Comparison of ENCODE assay signal across 8 cellular contexts in the genomic region with DNA sequence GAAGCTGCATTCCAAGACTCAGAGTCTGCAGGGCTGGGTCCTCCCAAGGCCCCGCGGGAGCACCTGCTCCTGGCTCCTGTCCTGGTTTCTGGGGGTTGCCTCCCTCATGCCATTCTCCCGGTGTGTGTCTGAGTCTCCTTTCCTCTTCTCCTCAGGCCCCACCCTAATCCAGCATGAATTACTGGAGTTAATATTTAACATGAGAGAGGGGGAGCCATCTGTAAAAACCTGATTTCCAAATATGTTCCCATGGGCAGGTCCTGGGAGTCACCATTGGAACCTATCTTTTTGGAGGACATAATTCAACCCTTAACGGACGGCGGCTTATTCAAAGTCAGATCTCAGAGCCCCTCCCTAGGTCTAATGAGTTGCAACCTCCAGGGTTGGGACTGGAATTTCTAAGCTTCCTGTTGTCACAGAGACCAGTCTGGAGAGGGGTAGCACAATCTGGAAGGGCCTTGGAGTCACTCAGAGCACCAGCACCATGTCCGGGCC. TPM values are rescaled to one million over a fixed set of nuclear protein-coding genes. Genes with fewer than 3 reads are reported as not detected.
DNase-seq lines count a peak whose midpoint lies in the region; ATAC-seq, FAIRE-seq and TF ChIP-seq lines count a peak whose summit lies in the region.
"Had no signal": no experiment of that assay in that cellular context is flagged by ENCODE, and none has a peak within 500 bp of the region (broad histone marks: within the 10 kb centered on the region; RNA-seq: fewer than 3 reads in every experiment).

No MANE protein-coding gene starts in this region.

- H3K4me1 ChIP-seq in RWPE2 (ENCODE audit: insufficient read depth, poor library complexity, severe bottlenecking) (no peaks in the 10 kb centered on the region), HepG2 (ENCODE audit: insufficient read depth, low read length) (peaks cover 54% of the 10 kb centered on the region)

- H3K27me3 Mint-ChIP-seq in immature natural killer cell (ENCODE audit: low read depth in 3 of 3): peaks cover 0 to 1% (median 0%) of the 10 kb centered on the region in 3 donors
- H3K27me3 Mint-ChIP-seq: activated naive CD4-positive, alpha-beta T cell treated with anti-CD3 and anti-CD28 coated beads, Interleukin-2, amount 50 U/mL, for 24 hours had no signal

- no peaks in the 10 kb centered on the region for H3K79me2 ChIP-seq in HepG2 (ENCODE audit: insufficient read depth, low read length)

- BruUV-seq in HepG2 (replicated peaks; lab: Mats Ljungman, UMichigan): no TSS peak

- POLR2A ChIA-PET in HepG2 (lab: Yijun Ruan, JAX): interaction anchor here (0.6 to 1.6 kb wide), 5 partner anchors 9 to 193 kb away, joined by 3 to 4 read pairs (median 3); a partner anchor contains a TSS

- TF ChIP-seq POLR2A in HepG2 (IDR thresholded peaks at IDR 0.05; ENCODE audit: insufficient read depth in 1 of 2, low read depth in 2 of 2, low read length in 2 of 2): no peak

- ATAC-seq in RWPE2 (ENCODE audit: low read depth) (peak; percentile 51; the same call in 1 of the 3 replicates), HepG2 (peak; percentile 56)

- peaks cover 7 to 9% of the 10 kb centered on the region in 2 donors for H3K4me1 Mint-ChIP-seq in immature natural killer cell

- in situ Hi-C loops in ACHN (cut with HindIII; ENCODE audit: low pct_ligation_motif_present, low pct_unique_long_range_greater_than_20kb, low sequenced_read_pairs): no loop called here
- in situ Hi-C loops in HepG2 (cut with HindIII; ENCODE audit: extremely low pct_ligation_motif_present, low pct_unique_long_range_greater_than_20kb): no loop called here

- CTCF ChIA-PET in HepG2 (lab: Yijun Ruan, JAX; ENCODE audit: low intra/inter-chr PET ratio, low total read pairs): no interaction called here

- peak overlapping the region; percentile 83 for H3K4me2 ChIP-seq in HepG2 (ENCODE audit: low read depth, low read length)

- TF ChIP-seq RAD21 in HepG2 (CRISPR knock-in tag; IDR thresholded peaks at IDR 0.05): no peak

- no peak for FAIRE-seq in HepG2 (lab: Jason Lieb, UNC)

- no peaks in the 10 kb centered on the region for H3K9me3 Mint-ChIP-seq in immature natural killer cell
- H3K9me3 Mint-ChIP-seq: activated naive CD4-positive, alpha-beta T cell treated with anti-CD3 and anti-CD28 coated beads, Interleukin-2, amount 50 U/mL, for 24 hours had no signal

- no peak overlapping the region for H2AFZ ChIP-seq in HepG2 (ENCODE audit: low read length)

- H3K36me3 Mint-ChIP-seq in immature natural killer cell: no peaks in the 10 kb centered on the region
- H3K36me3 Mint-ChIP-seq: activated naive CD4-positive, alpha-beta T cell treated with anti-CD3 and anti-CD28 coated beads, Interleukin-2, amount 50 U/mL, for 24 hours had no signal

- H3K27ac Mint-ChIP-seq in immature natural killer cell: no peak overlapping the region
- H3K27ac Mint-ChIP-seq: activated naive CD4-positive, alpha-beta T cell treated with anti-CD3 and anti-CD28 coated beads, Interleukin-2, amount 50 U/mL, for 24 hours had no signal

- peak; percentile 97 for DNase-seq in ACHN
- no peak for DNase-seq in RWPE2 (ENCODE audit: low spot score)
- DNase-seq in HepG2 (ENCODE audit: low spot score): peak; percentile 70
- no peak for DNase-seq in GF-D8 (lab: John Stamatoyannopoulos, UW)
- no peak for DNase-seq in immature natural killer cell
- no peak for DNase-seq in NCI-H2081 (lab: John Stamatoyannopoulos, UW)
- DNase-seq: NCI-H187 had no signal

- H3K27me3 ChIP-seq in RWPE2 (ENCODE audit: insufficient read depth, poor library complexity, severe bottlenecking): no peaks in the 10 kb centered on the region
- H3K27me3 ChIP-seq in HepG2 (ENCODE audit: control insufficient read depth in 1 of 2, insufficient read depth in 2 of 2, low read length in 2 of 2): 0 out of 5 replicates have a peak, but pooled peaks cover 0 to 2% of the 10 kb centered on the region in 2 experiments

- H3K36me3 ChIP-seq in RWPE2 (ENCODE audit: low read depth) (no peaks in the 10 kb centered on the region), HepG2 (replicated peaks in 1 of 2; ENCODE audit: control insufficient read depth in 1 of 2, insufficient read depth in 2 of 2, low read length in 2 of 2) (no peaks in the 10 kb centered on the region)

- intact Hi-C loops in HepG2 (cut with micrococcal nuclease; ENCODE audit: unreplicated experiment): no loop called here

- 2% methylated on average over 6 of the region's 7 CpGs for WGBS in HepG2 (ENCODE audit: low lambda C conversion rate)

- H3K4me3 ChIP-seq in RWPE2 (ENCODE audit: severe bottlenecking): no peak overlapping the region
- peak overlapping the region in 2 of 3 experiments; percentile 23 to 58; a peak in 3 of 6 replicates for H3K4me3 ChIP-seq in HepG2 (replicated peaks in 1 of 3; ENCODE audit: insufficient read depth in 1 of 3, low read depth in 2 of 3, low read length in 3 of 3)

- H3K27ac ChIP-seq in RWPE2 (ENCODE audit: poor library complexity, severe bottlenecking) (no peak overlapping the region), HepG2 (ENCODE audit: extremely low read length, insufficient read depth, low read length) (no peak overlapping the region)

- TF ChIP-seq EP300 in HepG2 (IDR thresholded peaks at IDR 0.05; ENCODE audit: low read depth in 2 of 2, low read length in 2 of 2): no peak
- no peak for TF ChIP-seq EP300 in HepG2 (CRISPR knock-in tag; IDR thresholded peaks at IDR 0.05; ENCODE audit: borderline replicate concordance)

- no peaks in the 10 kb centered on the region for H3K9me3 ChIP-seq in RWPE2 (ENCODE audit: severe bottlenecking)
- no peaks in the 10 kb centered on the region for H3K9me3 ChIP-seq in HepG2 (ENCODE audit: low read length)

- no peaks in the 10 kb centered on the region for H4K20me1 ChIP-seq in HepG2 (ENCODE audit: insufficient read depth, low read length)

- no peak overlapping the region for H3K4me3 Mint-ChIP-seq in immature natural killer cell
- H3K4me3 Mint-ChIP-seq: activated naive CD4-positive, alpha-beta T cell treated with anti-CD3 and anti-CD28 coated beads, Interleukin-2, amount 50 U/mL, for 24 hours had no signal

- H3K9ac ChIP-seq in HepG2 (ENCODE audit: insufficient read depth, low read depth, low read length): peak overlapping the region; percentile 24; the same call in 1 of the 2 replicates

- TF ChIP-seq CTCF in RWPE2 (IDR thresholded peaks at IDR 0.05; ENCODE audit: poor library complexity, severe bottlenecking) (no peak), HepG2 (CRISPR knock-in tag; IDR thresholded peaks at IDR 0.05) (no peak)

RNA-seq across cellular contexts. Expression of a gene that starts 5.4 kb away (rescaled TPM):
- total RNA-seq in HepG2 (2016; rRNA removed; fragmentation: Illumina TruSeq; extraction: Trizol): 0.22 and 1.7 TPM in 2 replicates
- total RNA-seq in HepG2 (2016; cell fraction: cytosol; rRNA removed; fragmentation: Illumina TruSeq; extraction: Trizol; ENCODE audit: low read depth): 0.51 and 0.88 TPM in 2 replicates
- 0.84 and 0.86 TPM in 2 replicates for total RNA-seq in HepG2 (2016; cell fraction: insoluble cytoplasmic fraction; rRNA removed; fragmentation: Illumina TruSeq; extraction: Trizol)
- total RNA-seq in HepG2 (2016; cell fraction: membrane; rRNA removed; fragmentation: Illumina TruSeq; extraction: Trizol): 1.1 and 1.2 TPM in 2 replicates
- total RNA-seq in HepG2 (2016; cell fraction: nucleus; rRNA removed; fragmentation: Illumina TruSeq; extraction: Trizol): 0.38 and 2.4 TPM in 2 replicates
- polyA plus RNA-seq in HepG2 (2011; rRNA removed) (1.9 and 2.8 TPM in 2 replicates), immature natural killer cell (not detected)
- polyA plus RNA-seq in HepG2 (2011; cell fraction: cytosol; rRNA removed): 1.1 and 1.8 TPM in 2 replicates
- polyA plus RNA-seq in HepG2 (2011; cell fraction: nucleus; rRNA removed): 5.8 and 10.0 TPM in 2 replicates
- polyA plus RNA-seq in HepG2 (2012): 1.5 and 2.2 TPM in 2 replicates
- polyA plus RNA-seq in HepG2 (2016; cell fraction: cytosol; fragmentation: Illumina TruSeq; extraction: Trizol; ENCODE audit: low read depth): 0.23 and 0.46 TPM in 2 replicates
- polyA plus RNA-seq in HepG2 (2016; cell fraction: insoluble cytoplasmic fraction; fragmentation: Illumina TruSeq; extraction: Trizol; ENCODE audit: low read depth): 0.60 TPM in 1 of 2 replicates, not detected in the other
- 0.59 and 1.1 TPM in 2 replicates for polyA plus RNA-seq in HepG2 (2016; cell fraction: membrane; fragmentation: Illumina TruSeq; extraction: Trizol; ENCODE audit: low read depth)
- 2.4 and 2.9 TPM in 2 replicates for polyA plus RNA-seq in HepG2 (2016; cell fraction: nucleus; fragmentation: Illumina TruSeq; extraction: Trizol; ENCODE audit: insufficient read depth, low read depth)
- polyA minus RNA-seq in HepG2 (2011; rRNA and poly(A)+ RNA removed; ENCODE audit: low replicate concordance): 0.72 TPM in 1 of 2 replicates, not detected in the other
- polyA minus RNA-seq in HepG2 (2011; cell fraction: cytosol; rRNA and poly(A)+ RNA removed): not detected in 2 replicates
- 1.5 and 3.1 TPM in 2 replicates for polyA minus RNA-seq in HepG2 (2011; cell fraction: nucleus; rRNA and poly(A)+ RNA removed)

RNA-seq across cellular contexts. Expression of a gene that starts 16.8 kb away (rescaled TPM):
- 28.7 and 46.7 TPM in 2 replicates for total RNA-seq in HepG2 (2016; rRNA removed; fragmentation: Illumina TruSeq; extraction: Trizol)
- total RNA-seq in HepG2 (2016; cell fraction: cytosol; rRNA removed; fragmentation: Illumina TruSeq; extraction: Trizol; ENCODE audit: low read depth): 15.8 and 18.7 TPM in 2 replicates
- 21.7 and 51.0 TPM in 2 replicates for total RNA-seq in HepG2 (2016; cell fraction: insoluble cytoplasmic fraction; rRNA removed; fragmentation: Illumina TruSeq; extraction: Trizol)
- 31.9 and 34.8 TPM in 2 replicates for total RNA-seq in HepG2 (2016; cell fraction: membrane; rRNA removed; fragmentation: Illumina TruSeq; extraction: Trizol)
- total RNA-seq in HepG2 (2016; cell fraction: nucleus; rRNA removed; fragmentation: Illumina TruSeq; extraction: Trizol): 43.0 and 51.6 TPM in 2 replicates
- 170 and 192 TPM in 2 replicates for polyA plus RNA-seq in HepG2 (2011; rRNA removed)
- 200 and 244 TPM in 2 replicates for polyA plus RNA-seq in HepG2 (2011; cell fraction: cytosol; rRNA removed)
- 116 and 129 TPM in 2 replicates for polyA plus RNA-seq in HepG2 (2011; cell fraction: nucleus; rRNA removed)
- 52.7 and 59.2 TPM in 2 replicates for polyA plus RNA-seq in HepG2 (2012)
- polyA plus RNA-seq in HepG2 (2016; cell fraction: cytosol; fragmentation: Illumina TruSeq; extraction: Trizol; ENCODE audit: low read depth): 35.1 and 40.6 TPM in 2 replicates
- polyA plus RNA-seq in HepG2 (2016; cell fraction: insoluble cytoplasmic fraction; fragmentation: Illumina TruSeq; extraction: Trizol; ENCODE audit: low read depth): 52.5 and 60.0 TPM in 2 replicates
- polyA plus RNA-seq in HepG2 (2016; cell fraction: membrane; fragmentation: Illumina TruSeq; extraction: Trizol; ENCODE audit: low read depth): 62.1 and 68.8 TPM in 2 replicates
- 160 and 166 TPM in 2 replicates for polyA plus RNA-seq in HepG2 (2016; cell fraction: nucleus; fragmentation: Illumina TruSeq; extraction: Trizol; ENCODE audit: insufficient read depth, low read depth)
- polyA minus RNA-seq in HepG2 (2011; rRNA and poly(A)+ RNA removed; ENCODE audit: low replicate concordance): 231 and 401 TPM in 2 replicates
- 73.3 and 75.3 TPM in 2 replicates for polyA minus RNA-seq in HepG2 (2011; cell fraction: cytosol; rRNA and poly(A)+ RNA removed)
- 23.0 and 28.7 TPM in 2 replicates for polyA minus RNA-seq in HepG2 (2011; cell fraction: nucleus; rRNA and poly(A)+ RNA removed)
- 100 to 1,000 TPM; 113 to 230 (median 132) TPM for polyA plus RNA-seq in immature natural killer cell

RNA-seq across cellular contexts. Expression of a gene that starts 21.0 kb away (rescaled TPM):
- 0.08 and 0.53 TPM in 2 replicates for total RNA-seq in HepG2 (2016; rRNA removed; fragmentation: Illumina TruSeq; extraction: Trizol)
- total RNA-seq in HepG2 (2016; cell fraction: cytosol; rRNA removed; fragmentation: Illumina TruSeq; extraction: Trizol; ENCODE audit: low read depth): 0.09 and 0.61 TPM in 2 replicates
- total RNA-seq in HepG2 (2016; cell fraction: insoluble cytoplasmic fraction; rRNA removed; fragmentation: Illumina TruSeq; extraction: Trizol): 0.04 and 0.65 TPM in 2 replicates
- total RNA-seq in HepG2 (2016; cell fraction: membrane; rRNA removed; fragmentation: Illumina TruSeq; extraction: Trizol): 0.83 TPM in 2 replicates
- total RNA-seq in HepG2 (2016; cell fraction: nucleus; rRNA removed; fragmentation: Illumina TruSeq; extraction: Trizol): 0.85 and 1.9 TPM in 2 replicates
- 7.8 and 11.1 TPM in 2 replicates for polyA plus RNA-seq in HepG2 (2011; rRNA removed)
- polyA plus RNA-seq in HepG2 (2011; cell fraction: cytosol; rRNA removed): 5.7 and 7.7 TPM in 2 replicates
- polyA plus RNA-seq in HepG2 (2011; cell fraction: nucleus; rRNA removed): 35.7 and 61.8 TPM in 2 replicates
- polyA plus RNA-seq in HepG2 (2012): 5.3 and 8.8 TPM in 2 replicates
- 0.12 TPM in 1 of 2 replicates, not detected in the other for polyA plus RNA-seq in HepG2 (2016; cell fraction: cytosol; fragmentation: Illumina TruSeq; extraction: Trizol; ENCODE audit: low read depth)
- 0.13 and 0.74 TPM in 2 replicates for polyA plus RNA-seq in HepG2 (2016; cell fraction: insoluble cytoplasmic fraction; fragmentation: Illumina TruSeq; extraction: Trizol; ENCODE audit: low read depth)
- polyA plus RNA-seq in HepG2 (2016; cell fraction: membrane; fragmentation: Illumina TruSeq; extraction: Trizol; ENCODE audit: low read depth): 0.10 and 0.13 TPM in 2 replicates
- 0.76 and 1.7 TPM in 2 replicates for polyA plus RNA-seq in HepG2 (2016; cell fraction: nucleus; fragmentation: Illumina TruSeq; extraction: Trizol; ENCODE audit: insufficient read depth, low read depth)
- polyA minus RNA-seq in HepG2 (2011; rRNA and poly(A)+ RNA removed; ENCODE audit: low replicate concordance): 0.51 and 13.2 TPM in 2 replicates
- polyA minus RNA-seq in HepG2 (2011; cell fraction: cytosol; rRNA and poly(A)+ RNA removed): 4.5 and 4.8 TPM in 2 replicates
- polyA minus RNA-seq in HepG2 (2011; cell fraction: nucleus; rRNA and poly(A)+ RNA removed): 12.2 and 14.3 TPM in 2 replicates
- polyA plus RNA-seq in immature natural killer cell: 100 to 1,000 TPM in 1 of 3 donors, 10 to 100 TPM in 2; 55.2 to 170 (median 58.2) TPM

RNA-seq across cellular contexts. Expression of a gene that starts 23.0 kb away (rescaled TPM):
- total RNA-seq in HepG2 (2016; rRNA removed; fragmentation: Illumina TruSeq; extraction: Trizol): 20.4 and 48.4 TPM in 2 replicates
- total RNA-seq in HepG2 (2016; cell fraction: cytosol; rRNA removed; fragmentation: Illumina TruSeq; extraction: Trizol; ENCODE audit: low read depth): 21.4 and 23.6 TPM in 2 replicates
- 19.7 and 47.9 TPM in 2 replicates for total RNA-seq in HepG2 (2016; cell fraction: insoluble cytoplasmic fraction; rRNA removed; fragmentation: Illumina TruSeq; extraction: Trizol)
- 29.0 and 34.4 TPM in 2 replicates for total RNA-seq in HepG2 (2016; cell fraction: membrane; rRNA removed; fragmentation: Illumina TruSeq; extraction: Trizol)
- 47.2 and 55.0 TPM in 2 replicates for total RNA-seq in HepG2 (2016; cell fraction: nucleus; rRNA removed; fragmentation: Illumina TruSeq; extraction: Trizol)
- polyA plus RNA-seq in HepG2 (2011; rRNA removed): 99.1 and 118 TPM in 2 replicates
- 42.4 and 70.8 TPM in 2 replicates for polyA plus RNA-seq in HepG2 (2011; cell fraction: cytosol; rRNA removed)
- 648 and 982 TPM in 2 replicates for polyA plus RNA-seq in HepG2 (2011; cell fraction: nucleus; rRNA removed)
- 45.7 and 50.3 TPM in 2 replicates for polyA plus RNA-seq in HepG2 (2012)
- polyA plus RNA-seq in HepG2 (2016; cell fraction: cytosol; fragmentation: Illumina TruSeq; extraction: Trizol; ENCODE audit: low read depth): 8.9 and 10.6 TPM in 2 replicates
- polyA plus RNA-seq in HepG2 (2016; cell fraction: insoluble cytoplasmic fraction; fragmentation: Illumina TruSeq; extraction: Trizol; ENCODE audit: low read depth): 16.1 and 17.9 TPM in 2 replicates
- polyA plus RNA-seq in HepG2 (2016; cell fraction: membrane; fragmentation: Illumina TruSeq; extraction: Trizol; ENCODE audit: low read depth): 18.2 and 19.0 TPM in 2 replicates
- polyA plus RNA-seq in HepG2 (2016; cell fraction: nucleus; fragmentation: Illumina TruSeq; extraction: Trizol; ENCODE audit: insufficient read depth, low read depth): 126 and 147 TPM in 2 replicates
- 23.3 and 152 TPM in 2 replicates for polyA minus RNA-seq in HepG2 (2011; rRNA and poly(A)+ RNA removed; ENCODE audit: low replicate concordance)
- polyA minus RNA-seq in HepG2 (2011; cell fraction: cytosol; rRNA and poly(A)+ RNA removed): 48.9 and 63.1 TPM in 2 replicates
- polyA minus RNA-seq in HepG2 (2011; cell fraction: nucleus; rRNA and poly(A)+ RNA removed): 92.6 and 109 TPM in 2 replicates
- 100 to 1,000 TPM; 194 to 262 (median 203) TPM for polyA plus RNA-seq in immature natural killer cell

RNA-seq across cellular contexts. Expression of a gene that starts 35.3 kb away (rescaled TPM):
- 96.0 and 114 TPM in 2 replicates for total RNA-seq in HepG2 (2016; rRNA removed; fragmentation: Illumina TruSeq; extraction: Trizol)
- 20.1 and 22.9 TPM in 2 replicates for total RNA-seq in HepG2 (2016; cell fraction: cytosol; rRNA removed; fragmentation: Illumina TruSeq; extraction: Trizol; ENCODE audit: low read depth)
- total RNA-seq in HepG2 (2016; cell fraction: insoluble cytoplasmic fraction; rRNA removed; fragmentation: Illumina TruSeq; extraction: Trizol): 95.6 and 109 TPM in 2 replicates
- total RNA-seq in HepG2 (2016; cell fraction: membrane; rRNA removed; fragmentation: Illumina TruSeq; extraction: Trizol): 30.2 and 33.7 TPM in 2 replicates
- 38.0 and 39.0 TPM in 2 replicates for total RNA-seq in HepG2 (2016; cell fraction: nucleus; rRNA removed; fragmentation: Illumina TruSeq; extraction: Trizol)
- polyA plus RNA-seq in HepG2 (2011; rRNA removed): 33.2 and 45.0 TPM in 2 replicates
- 36.3 and 78.7 TPM in 2 replicates for polyA plus RNA-seq in HepG2 (2011; cell fraction: cytosol; rRNA removed)
- polyA plus RNA-seq in HepG2 (2011; cell fraction: nucleus; rRNA removed): 27.9 and 41.4 TPM in 2 replicates
- polyA plus RNA-seq in HepG2 (2012): 15.9 and 24.5 TPM in 2 replicates
- polyA plus RNA-seq in HepG2 (2016; cell fraction: cytosol; fragmentation: Illumina TruSeq; extraction: Trizol; ENCODE audit: low read depth): 18.4 and 18.5 TPM in 2 replicates
- polyA plus RNA-seq in HepG2 (2016; cell fraction: insoluble cytoplasmic fraction; fragmentation: Illumina TruSeq; extraction: Trizol; ENCODE audit: low read depth): 130 and 138 TPM in 2 replicates
- 21.2 and 23.8 TPM in 2 replicates for polyA plus RNA-seq in HepG2 (2016; cell fraction: membrane; fragmentation: Illumina TruSeq; extraction: Trizol; ENCODE audit: low read depth)
- 61.0 and 63.4 TPM in 2 replicates for polyA plus RNA-seq in HepG2 (2016; cell fraction: nucleus; fragmentation: Illumina TruSeq; extraction: Trizol; ENCODE audit: insufficient read depth, low read depth)
- polyA minus RNA-seq in HepG2 (2011; rRNA and poly(A)+ RNA removed; ENCODE audit: low replicate concordance): 74.6 and 146 TPM in 2 replicates
- polyA minus RNA-seq in HepG2 (2011; cell fraction: cytosol; rRNA and poly(A)+ RNA removed): 21.4 and 38.3 TPM in 2 replicates
- 10.7 and 15.2 TPM in 2 replicates for polyA minus RNA-seq in HepG2 (2011; cell fraction: nucleus; rRNA and poly(A)+ RNA removed)
- polyA plus RNA-seq in immature natural killer cell: 10 to 100 TPM; 11.3 to 19.7 (median 13.1) TPM

Comparison
In these comparisons a context has a peak if more than half of its experiments do, and no peak if none do; other contexts are left out.
1. DNase-seq: peak in ACHN (single experiment) and HepG2 (single experiment); none in RWPE2 (single experiment), GF-D8 (single experiment), immature natural killer cell (0 of 3) and NCI-H2081 (0 of 2).